Comparison of ENCODE assay signal across 8 cellular contexts in genomic region chr17:39027440-39028035, GRCh38.
DNase-seq lines count a peak whose midpoint lies in the region; TF ChIP-seq lines count a peak whose summit lies in the region.

No MANE protein-coding gene starts in this region.

- intact Hi-C loops in activated naive CD4-positive, alpha-beta T cell treated with anti-CD3 and anti-CD28 coated beads for 36 hours (cut with micrococcal nuclease): no loop called here
- intact Hi-C loops in uterus (cut with DNase I; ENCODE audit: low total_unique reads): no loop called here

- H3K4me3 ChIP-seq in esophagus (ENCODE audit: low read depth in 1 of 2, low read length in 2 of 2) (peak overlapping the region; percentile 10 to 32), mucosa of stomach (ENCODE audit: low read length) (no peak overlapping the region), uterus (peak overlapping the region; percentile 30 to 36)

- no peaks in the 10 kb centered on the region for H3K9me3 Mint-ChIP-seq in activated naive CD4-positive, alpha-beta T cell treated with anti-CD3 and anti-CD28 coated beads for 36 hours
- H3K9me3 Mint-ChIP-seq in activated naive CD4-positive, alpha-beta T cell treated with anti-CD3 and anti-CD28 coated beads, Interleukin-2, amount 10 ng/mL, durations not matched to agents 7 days and 5 days: no peaks in the 10 kb centered on the region

- WGBS in esophagus, 2 donors: 22 to 28% methylated on average over 22 of the region's 22 CpGs

- H3K27me3 ChIP-seq in esophagus (ENCODE audit: control insufficient read depth in 1 of 2, insufficient read depth in 2 of 2, low read length in 2 of 2): no peaks in the 10 kb centered on the region
- H3K27me3 ChIP-seq in mucosa of stomach (ENCODE audit: control insufficient read depth, insufficient read depth, low read length): peaks cover 10% of the 10 kb centered on the region
- peaks cover 0 to 5% of the 10 kb centered on the region in 2 donors for H3K27me3 ChIP-seq in uterus

- H3K9me3 ChIP-seq in esophagus (ENCODE audit: control insufficient read depth in 2 of 2, insufficient read depth in 1 of 2, low read depth in 1 of 2, low read length in 1 of 2) (no peaks in the 10 kb centered on the region), mucosa of stomach (ENCODE audit: control insufficient read depth, low read length) (no peaks in the 10 kb centered on the region), uterus (no peaks in the 10 kb centered on the region)

- no peak overlapping the region for H3K27ac Mint-ChIP-seq in activated naive CD4-positive, alpha-beta T cell treated with anti-CD3 and anti-CD28 coated beads for 36 hours
- no peak overlapping the region for H3K27ac Mint-ChIP-seq in activated naive CD4-positive, alpha-beta T cell treated with anti-CD3 and anti-CD28 coated beads, Interleukin-2, amount 10 ng/mL, durations not matched to agents 7 days and 5 days

- H3K4me1 Mint-ChIP-seq in activated naive CD4-positive, alpha-beta T cell treated with anti-CD3 and anti-CD28 coated beads for 36 hours (ENCODE audit: low read depth): peaks cover 11% of the 10 kb centered on the region
- peaks cover 13% of the 10 kb centered on the region for H3K4me1 Mint-ChIP-seq in activated naive CD4-positive, alpha-beta T cell treated with anti-CD3 and anti-CD28 coated beads, Interleukin-2, amount 10 ng/mL, durations not matched to agents 7 days and 5 days

- peak overlapping the region; percentile 62 for H3K9ac ChIP-seq in mucosa of stomach (ENCODE audit: low read length)

- CTCF ChIA-PET in activated naive CD4-positive, alpha-beta T cell treated with anti-CD3 and anti-CD28 coated beads for 36 hours (lab: Charles Lee): interaction anchor here (0.6 to 0.8 kb wide), 3 partner anchors 10 to 45 kb away, joined by 3 to 4 read pairs (median 3); no protein-coding TSS in a partner anchor
- CTCF ChIA-PET in activated naive CD4-positive, alpha-beta T cell treated with anti-CD3 and anti-CD28 coated beads, Interleukin-2, amount 10 ng/mL, durations not matched to agents 7 days and 5 days (lab: Charles Lee): no interaction called here

- no peaks in the 10 kb centered on the region for H3K36me3 ChIP-seq in esophagus (ENCODE audit: control insufficient read depth in 2 of 2, insufficient read depth in 2 of 2, low read length in 1 of 2)
- no peaks in the 10 kb centered on the region for H3K36me3 ChIP-seq in mucosa of stomach (ENCODE audit: control insufficient read depth, insufficient read depth, low read length)
- H3K36me3 ChIP-seq in uterus: no peaks in the 10 kb centered on the region

- H3K27ac ChIP-seq in esophagus (ENCODE audit: low read depth in 2 of 2, low read length in 1 of 2) (peak overlapping the region; percentile 9 to 18), uterus (peak overlapping the region; percentile 23 to 53)

- peaks cover 2% of the 10 kb centered on the region for H3K27me3 Mint-ChIP-seq in activated naive CD4-positive, alpha-beta T cell treated with anti-CD3 and anti-CD28 coated beads for 36 hours (ENCODE audit: low read depth)
- peaks cover 63% of the 10 kb centered on the region for H3K27me3 Mint-ChIP-seq in activated naive CD4-positive, alpha-beta T cell treated with anti-CD3 and anti-CD28 coated beads, Interleukin-2, amount 10 ng/mL, durations not matched to agents 7 days and 5 days

- no peak for TF ChIP-seq POLR2A in uterus (IDR thresholded peaks at IDR 0.05)

- no peak for DNase-seq in activated naive CD4-positive, alpha-beta T cell treated with anti-CD3 and anti-CD28 coated beads for 36 hours
- no peak for DNase-seq in activated naive CD4-positive, alpha-beta T cell treated with Interleukin-2 at 50 U/mL for 16 hours
- no peak for DNase-seq in uterus
- DNase-seq in germinal center (ENCODE audit: low spot score): no peak
- no peak for DNase-seq in NCI-H2081 (lab: John Stamatoyannopoulos, UW)
- no peak for DNase-seq in activated naive CD4-positive, alpha-beta T cell treated with anti-CD3 and anti-CD28 coated beads, Interleukin-2, amount 10 ng/mL, durations not matched to agents 7 days and 5 days

- no peaks in the 10 kb centered on the region for H3K36me3 Mint-ChIP-seq in activated naive CD4-positive, alpha-beta T cell treated with anti-CD3 and anti-CD28 coated beads for 36 hours (ENCODE audit: low read depth)
- peaks cover 1% of the 10 kb centered on the region for H3K36me3 Mint-ChIP-seq in activated naive CD4-positive, alpha-beta T cell treated with anti-CD3 and anti-CD28 coated beads, Interleukin-2, amount 10 ng/mL, durations not matched to agents 7 days and 5 days

- H3K4me1 ChIP-seq in esophagus (ENCODE audit: control insufficient read depth in 2 of 2, insufficient read depth in 2 of 2, low read length in 1 of 2): no peaks in the 10 kb centered on the region
- H3K4me1 ChIP-seq in mucosa of stomach (ENCODE audit: control insufficient read depth, insufficient read depth, low read length): peaks cover 12% of the 10 kb centered on the region
- H3K4me1 ChIP-seq in uterus: no peaks in the 10 kb centered on the region

- peak overlapping the region; percentile 54 for H3K4me3 Mint-ChIP-seq in activated naive CD4-positive, alpha-beta T cell treated with anti-CD3 and anti-CD28 coated beads for 36 hours
- no peak overlapping the region for H3K4me3 Mint-ChIP-seq in activated naive CD4-positive, alpha-beta T cell treated with anti-CD3 and anti-CD28 coated beads, Interleukin-2, amount 10 ng/mL, durations not matched to agents 7 days and 5 days

- no peak for TF ChIP-seq CTCF in uterus (IDR thresholded peaks at IDR 0.05)
